25 cellular contexts compared by ENCODE assay signal in the genomic region with DNA sequence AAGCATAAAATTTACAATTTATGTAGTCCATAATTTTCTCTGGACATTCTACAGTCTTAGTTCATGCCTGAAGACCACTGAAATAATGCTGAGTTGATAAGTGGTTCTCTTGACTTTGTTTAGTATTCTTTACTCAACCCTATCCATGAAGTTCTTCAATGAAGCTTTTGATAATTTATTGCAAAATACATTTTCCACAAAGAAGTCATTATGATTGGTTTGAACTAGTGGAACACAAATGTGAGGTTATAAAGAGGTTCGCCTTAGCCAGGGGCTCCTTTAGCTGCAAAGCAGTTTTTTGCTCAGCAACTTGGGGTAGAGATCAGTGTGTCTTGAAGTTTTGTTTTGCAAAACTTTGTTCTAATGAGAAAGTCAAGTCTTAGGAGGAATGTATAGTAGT. TPM values are rescaled to one million over a fixed set of nuclear protein-coding genes. Genes with fewer than 3 reads are reported as not detected.
DNase-seq lines count a peak whose midpoint lies in the region; ATAC-seq and TF ChIP-seq lines count a peak whose summit lies in the region.
"Had no signal": no experiment of that assay in that cellular context is flagged by ENCODE, and none has a peak within 500 bp of the region (broad histone marks: within the 10 kb centered on the region; RNA-seq: fewer than 3 reads in every experiment).

No MANE protein-coding gene starts in this region.

- H3K9me2 ChIP-seq in DOHH2 (replicated peaks; ENCODE audit: control insufficient read depth, low read length) (no peaks in the 10 kb centered on the region), Karpas-422 (replicated peaks; ENCODE audit: insufficient read depth, low read length) (no peaks in the 10 kb centered on the region)
- H3K9me2 ChIP-seq: SK-N-SH had no signal

- H3K27me3 ChIP-seq in DOHH2 (ENCODE audit: control insufficient read depth, low read length) (no peaks in the 10 kb centered on the region), Karpas-422 (ENCODE audit: low read length) (no peaks in the 10 kb centered on the region)
- H3K27me3 ChIP-seq: MG63 had no signal

- no peak for ATAC-seq in left cardiac atrium
- ATAC-seq: HepG2 had no signal

- H3K4me2 ChIP-seq in DOHH2 (ENCODE audit: low read length) (peak overlapping the region; percentile 1; the same call in 1 of the 2 replicates), Karpas-422 (ENCODE audit: low read depth, low read length, poor library complexity, severe bottlenecking) (peak overlapping the region; percentile 89)
- H3K4me2 ChIP-seq: KMS-11, PC-9, SK-N-SH had no signal

- peak overlapping the region; percentile 89 for H3K4me3 Mint-ChIP-seq in activated T-helper 2 cell treated with anti-CD3 and anti-CD28 coated beads, Interferon-gamma antibody, Interleukin-2, Interleukin-4, amounts not matched to agents 10 μg/mL and 5 μg/mL and 100 μg/mL, durations not matched to agents 14 hours and 24 hours and 36 hours (ENCODE audit: low read depth)
- H3K4me3 Mint-ChIP-seq in neural crest cell (peak overlapping the region; percentile 8), Calu3 (ENCODE audit: low read depth, unreplicated experiment) (no peak overlapping the region)
- H3K4me3 Mint-ChIP-seq: H9, HFFc6 had no signal

- no peak overlapping the region for H3K4me3 ChIP-seq in DOHH2 (ENCODE audit: low read length)
- H3K4me3 ChIP-seq in Karpas-422 (ENCODE audit: low read length) = no peak overlapping the region; the same call in 1 of the 2 replicates
- H3K4me3 ChIP-seq: GM23248, MG63, PC-9 had no signal

- H3K36me3 ChIP-seq in DOHH2 (ENCODE audit: control insufficient read depth, low read length) (peaks cover 93% of the 10 kb centered on the region), Karpas-422 (ENCODE audit: insufficient read depth, low read length) (peaks cover 73% of the 10 kb centered on the region)
- H3K36me3 ChIP-seq: MG63 had no signal

- TF ChIP-seq CTCF in DOHH2 (IDR thresholded peaks at IDR 0.05; ENCODE audit: low read depth, low read length, poor library complexity, severe bottlenecking) (no peak), neural crest cell (conservative IDR thresholded peaks at IDR 0.05) (no peak), Calu3 (IDR thresholded peaks at IDR 0.05; ENCODE audit: unreplicated experiment) (no peak)

- no peak overlapping the region for H3K27ac Mint-ChIP-seq in activated T-helper 2 cell treated with anti-CD3 and anti-CD28 coated beads, Interferon-gamma antibody, Interleukin-2, Interleukin-4, amounts not matched to agents 10 μg/mL and 5 μg/mL and 100 μg/mL, durations not matched to agents 14 hours and 24 hours and 36 hours
- no peak overlapping the region for H3K27ac Mint-ChIP-seq in neural crest cell (ENCODE audit: unreplicated experiment)
- H3K27ac Mint-ChIP-seq in Calu3 (ENCODE audit: unreplicated experiment) = no peak overlapping the region
- H3K27ac Mint-ChIP-seq: CD4-positive, alpha-beta T cell; H9; HFFc6 had no signal

- intact Hi-C loops in activated T-helper 2 cell treated with anti-CD3 and anti-CD28 coated beads, Interferon-gamma antibody, Interleukin-2, Interleukin-4, amounts not matched to agents 10 μg/mL and 5 μg/mL and 100 μg/mL, durations not matched to agents 14 hours and 24 hours and 36 hours (cut with micrococcal nuclease) = no loop called here
- intact Hi-C loops in Calu3 (cut with micrococcal nuclease; ENCODE audit: unreplicated experiment) (no loop called here), left cardiac atrium (cut with DNase I) (no loop called here)

- H3K9ac ChIP-seq in Karpas-422 (ENCODE audit: low read length) = peak overlapping the region; percentile 15; the same call in 1 of the 2 replicates
- H3K9ac ChIP-seq: GM23248, KMS-11, SK-N-SH had no signal

- no peak overlapping the region for H2AFZ ChIP-seq in Karpas-422 (ENCODE audit: low read length)
- H2AFZ ChIP-seq: GM23248, PC-9 had no signal

- CTCF ChIA-PET in Calu3 (lab: Charles Lee) = no interaction called here

- H3K4me1 ChIP-seq in DOHH2 (ENCODE audit: control insufficient read depth, low read length) = peaks cover 84% of the 10 kb centered on the region
- H3K4me1 ChIP-seq in Karpas-422 (ENCODE audit: low read length) = peaks cover 84% of the 10 kb centered on the region

- no peaks in the 10 kb centered on the region for H3F3A ChIP-seq in DOHH2 (ENCODE audit: control insufficient read depth, insufficient read depth)

- no peak for DNase-seq in Karpas-422
- no peak for DNase-seq in activated T-helper 2 cell treated with anti-CD3 and anti-CD28 coated beads, Interferon-gamma antibody, Interleukin-2, Interleukin-4, amounts not matched to agents 10 μg/mL and 5 μg/mL and 100 μg/mL, durations not matched to agents 14 hours and 24 hours and 36 hours (ENCODE audit: low spot score)
- DNase-seq in neural crest cell (ENCODE audit: low read depth, low spot score) = no peak
- DNase-seq in Calu3 = no peak
- no peak for DNase-seq in left cardiac atrium
- no peak for DNase-seq in NCI-H2107 treated with DMSO at 0.1 percent for 48 hours (lab: John Stamatoyannopoulos, UW; ENCODE audit: unreplicated experiment)
- DNase-seq: CD4-positive, alpha-beta T cell; COR-L47; GM23248; H9; HFFc6; MG63; NCI-H1417; NCI-H1694 treated with DMSO at 0.1 percent for 48 hours; NCI-H2081 treated with DMSO at 0.1 percent for 48 hours; NCI-H446 treated with DMSO at 0.1 percent for 48 hours; NCI-H526 treated with DMSO at 0.1 percent for 48 hours; PC-9; RPMI8226; SHP77 treated with DMSO at 0.1 percent for 48 hours; SK-N-SH had no signal

- H3K27ac ChIP-seq in DOHH2 (ENCODE audit: low read depth, low read length) (no peak overlapping the region), Karpas-422 (ENCODE audit: low read length) (peak overlapping the region; percentile 86)
- H3K27ac ChIP-seq: GM23248, HL-60, KMS-11, PC-9 had no signal

- H3K4me1 Mint-ChIP-seq in activated T-helper 2 cell treated with anti-CD3 and anti-CD28 coated beads, Interferon-gamma antibody, Interleukin-2, Interleukin-4, amounts not matched to agents 10 μg/mL and 5 μg/mL and 100 μg/mL, durations not matched to agents 14 hours and 24 hours and 36 hours (ENCODE audit: low read depth) = peaks cover 41% of the 10 kb centered on the region
- H3K4me1 Mint-ChIP-seq in neural crest cell = peaks cover 42% of the 10 kb centered on the region
- peaks cover 9% of the 10 kb centered on the region for H3K4me1 Mint-ChIP-seq in Calu3 (ENCODE audit: low read depth, unreplicated experiment)

- H3K79me2 ChIP-seq in DOHH2 (ENCODE audit: control insufficient read depth, low read length) (peaks cover 99% of the 10 kb centered on the region), Karpas-422 (ENCODE audit: low read length) (peaks cover 95% of the 10 kb centered on the region)

- peaks cover 12% of the 10 kb centered on the region for H3K27me3 Mint-ChIP-seq in activated T-helper 2 cell treated with anti-CD3 and anti-CD28 coated beads, Interferon-gamma antibody, Interleukin-2, Interleukin-4, amounts not matched to agents 10 μg/mL and 5 μg/mL and 100 μg/mL, durations not matched to agents 14 hours and 24 hours and 36 hours (ENCODE audit: low read depth)
- H3K27me3 Mint-ChIP-seq in neural crest cell (ENCODE audit: low read depth) (peaks cover 8% of the 10 kb centered on the region), Calu3 (ENCODE audit: unreplicated experiment) (no peaks in the 10 kb centered on the region)
- H3K27me3 Mint-ChIP-seq: CD4-positive, alpha-beta T cell had no signal

- H3K9me3 ChIP-seq in DOHH2 (ENCODE audit: control insufficient read depth, insufficient read depth, low read length) = no peaks in the 10 kb centered on the region
- H3K9me3 ChIP-seq in Karpas-422 (ENCODE audit: low read length) = no peaks in the 10 kb centered on the region
- H3K9me3 ChIP-seq: MG63, SK-N-SH had no signal

- peaks cover 96% of the 10 kb centered on the region for H3K36me3 Mint-ChIP-seq in activated T-helper 2 cell treated with anti-CD3 and anti-CD28 coated beads, Interferon-gamma antibody, Interleukin-2, Interleukin-4, amounts not matched to agents 10 μg/mL and 5 μg/mL and 100 μg/mL, durations not matched to agents 14 hours and 24 hours and 36 hours (ENCODE audit: low read depth)
- peaks cover 32% of the 10 kb centered on the region for H3K36me3 Mint-ChIP-seq in neural crest cell (ENCODE audit: low read depth)
- peaks cover 47% of the 10 kb centered on the region for H3K36me3 Mint-ChIP-seq in Calu3 (ENCODE audit: insufficient read depth, unreplicated experiment)

- BruUV-seq in Calu3 (replicated peaks; lab: Mats Ljungman, UMichigan) = no TSS peak

- H3K9me3 Mint-ChIP-seq in activated T-helper 2 cell treated with anti-CD3 and anti-CD28 coated beads, Interferon-gamma antibody, Interleukin-2, Interleukin-4, amounts not matched to agents 10 μg/mL and 5 μg/mL and 100 μg/mL, durations not matched to agents 14 hours and 24 hours and 36 hours = no peaks in the 10 kb centered on the region
- H3K9me3 Mint-ChIP-seq in neural crest cell (no peaks in the 10 kb centered on the region), Calu3 (ENCODE audit: low read depth, unreplicated experiment) (no peaks in the 10 kb centered on the region)
- H3K9me3 Mint-ChIP-seq: CD4-positive, alpha-beta T cell; H9; HFFc6 had no signal

- peaks cover 39% of the 10 kb centered on the region for H4K20me1 ChIP-seq in DOHH2 (ENCODE audit: control insufficient read depth, insufficient read depth, low read depth, low read length)
- H4K20me1 ChIP-seq in Karpas-422 (ENCODE audit: insufficient read depth, low read depth, low read length) = peaks cover 53% of the 10 kb centered on the region

RNA-seq across cellular contexts. Expression of a gene that starts 5.9 kb away (rescaled TPM):
- total RNA-seq in Karpas-422 (2014; rRNA removed; shearing (Covaris generic); ENCODE audit: low replicate concordance) = 29.7 and 51.9 TPM in 2 replicates
- 214 and 225 TPM in 2 replicates for total RNA-seq in activated T-helper 2 cell treated with anti-CD3 and anti-CD28 coated beads, Interferon-gamma antibody, Interleukin-2, Interleukin-4, amounts not matched to agents 10 μg/mL and 5 μg/mL and 100 μg/mL, durations not matched to agents 14 hours and 24 hours and 36 hours
- total RNA-seq in neural crest cell (16.4 and 21.9 TPM in 2 replicates), Calu3 (2022) (17.6 and 18.4 TPM in 2 replicates), left cardiac atrium (1 to 10 TPM; 4.6 to 9.2 TPM)
